Comparison of ENCODE assay signal across 28 cellular contexts in genomic region chr5:180908400-180908799, GRCh38. TPM values are rescaled to one million over a fixed set of nuclear protein-coding genes. Genes with fewer than 3 reads are reported as not detected.
"Had no signal": no experiment of that assay in that cellular context is flagged by ENCODE, and none has a peak within 500 bp of the region (broad histone marks: within the 10 kb centered on the region; RNA-seq: fewer than 3 reads in every experiment).

No MANE protein-coding gene starts in this region.

- H3K4me1 ChIP-seq: foreskin keratinocyte, prostate gland had no signal

- H3K4me3 ChIP-seq: prostate gland, thoracic aorta, upper lobe of right lung had no signal

- H3K4me1 Mint-ChIP-seq: activated B cell treated with CpG ODN at 0.5 μM for 24 hours; activated CD4-positive, alpha-beta T cell treated with anti-CD3 and anti-CD28 coated beads for 36 hours; activated T-helper 17 cell treated with anti-CD3 and anti-CD28 coated beads, Interleukin-2, amount 50 U/mL, for 72 hours; brain; memory B cell had no signal

- H3K36me3 Mint-ChIP-seq: activated naive CD4-positive, alpha-beta T cell treated with anti-CD3 and anti-CD28 coated beads, Interleukin-2, amount 50 U/mL, for 72 hours; brain; memory B cell had no signal

- FAIRE-seq: islet of Langerhans had no signal

- H3K27ac ChIP-seq: foreskin keratinocyte, prostate gland, thoracic aorta had no signal

- DNase-seq: activated B cell treated with CpG ODN at 0.5 μM for 24 hours; activated CD4-positive, alpha-beta T cell treated with anti-CD3 and anti-CD28 coated beads, Interleukin-2, amount 50 U/mL, for 4 hours; activated CD8-positive, alpha-beta memory T cell treated with anti-CD3 and anti-CD28 coated beads for 24 hours; activated CD8-positive, alpha-beta memory T cell treated with anti-CD3 and anti-CD28 coated beads, Interleukin-2, amount 50 U/mL, for 4 hours; activated T-cell treated with anti-CD3 and anti-CD28 coated beads, Interleukin-2, amount 50 U/mL, for 24 hours; aorta; effector CD8-positive, alpha-beta T cell; foreskin keratinocyte; left ventricle myocardium superior; stimulated activated CD4-positive, alpha-beta T cell treated with anti-CD3 and anti-CD28 coated beads, Interleukin-4, amount 100 ng/mL, for 1 hour; stimulated activated naive CD4-positive, alpha-beta T cell; T-helper 9 cell; upper lobe of right lung had no signal

- H3K27ac Mint-ChIP-seq: activated B cell treated with CpG ODN at 0.5 μM for 24 hours; activated CD4-positive, alpha-beta T cell treated with anti-CD3 and anti-CD28 coated beads for 36 hours; activated naive CD4-positive, alpha-beta T cell treated with anti-CD3 and anti-CD28 coated beads, Interleukin-2, amount 50 U/mL, for 72 hours; activated T-cell treated with anti-CD3 and anti-CD28 coated beads, Interleukin-2, amount 50 U/mL, for 24 hours; activated T-helper 17 cell treated with anti-CD3 and anti-CD28 coated beads, Interleukin-2, amount 50 U/mL, for 72 hours; brain; dendritic cell treated with granulocyte-macrophage colony-stimulating factor and Interleukin-4, amounts not matched to agents 40 ng/mL and 50 ng/mL, for 4 days; memory B cell; nephron had no signal

- H3K9me3 ChIP-seq: prostate gland, thoracic aorta, upper lobe of right lung had no signal

- H3K27me3 Mint-ChIP-seq: dendritic cell treated with granulocyte-macrophage colony-stimulating factor and Interleukin-4, amounts not matched to agents 40 ng/mL and 50 ng/mL, for 4 days had no signal

- H3K4me3 Mint-ChIP-seq: activated B cell treated with CpG ODN at 0.5 μM for 24 hours; activated CD4-positive, alpha-beta T cell treated with anti-CD3 and anti-CD28 coated beads for 36 hours; activated T-cell treated with anti-CD3 and anti-CD28 coated beads, Interleukin-2, amount 50 U/mL, for 24 hours; activated T-helper 17 cell treated with anti-CD3 and anti-CD28 coated beads, Interleukin-2, amount 50 U/mL, for 72 hours; brain; dendritic cell treated with granulocyte-macrophage colony-stimulating factor and Interleukin-4, amounts not matched to agents 40 ng/mL and 50 ng/mL, for 4 days; memory B cell; nephron had no signal

- H3K27me3 ChIP-seq: foreskin keratinocyte, upper lobe of right lung had no signal

- H3K9me3 Mint-ChIP-seq: activated B cell treated with CpG ODN at 0.5 μM for 24 hours; activated naive CD4-positive, alpha-beta T cell treated with anti-CD3 and anti-CD28 coated beads, Interleukin-2, amount 50 U/mL, for 72 hours; activated T-cell treated with anti-CD3 and anti-CD28 coated beads, Interleukin-2, amount 50 U/mL, for 24 hours; activated T-helper 17 cell treated with anti-CD3 and anti-CD28 coated beads, Interleukin-2, amount 50 U/mL, for 72 hours; dendritic cell treated with granulocyte-macrophage colony-stimulating factor and Interleukin-4, amounts not matched to agents 40 ng/mL and 50 ng/mL, for 4 days; memory B cell had no signal

- H3K36me3 ChIP-seq: prostate gland, thoracic aorta, upper lobe of right lung had no signal

RNA-seq across cellular contexts. Expression of gene BTNL8, which starts 9.4 kb away (rescaled TPM):
- total RNA-seq: activated B cell treated with CpG ODN at 0.5 μM for 24 hours; activated naive CD4-positive, alpha-beta T cell treated with anti-CD3 and anti-CD28 coated beads, Interleukin-2, amount 50 U/mL, for 72 hours; foreskin keratinocyte; glomerular endothelial cell; mononuclear cell; myocyte; osteocyte; T-helper 1 cell treated with Interleukin-12 subunit alpha and Interleukin-12 subunit beta and Interleukin-4 antibody, amounts not matched to agents 30 ng/mL and 1 ng/mL, for 36 hours; thoracic aorta had no signal
- polyA plus RNA-seq: foreskin keratinocyte had no signal
